Comparison of ENCODE assay signal across 1 cellular context in the genomic region with DNA sequence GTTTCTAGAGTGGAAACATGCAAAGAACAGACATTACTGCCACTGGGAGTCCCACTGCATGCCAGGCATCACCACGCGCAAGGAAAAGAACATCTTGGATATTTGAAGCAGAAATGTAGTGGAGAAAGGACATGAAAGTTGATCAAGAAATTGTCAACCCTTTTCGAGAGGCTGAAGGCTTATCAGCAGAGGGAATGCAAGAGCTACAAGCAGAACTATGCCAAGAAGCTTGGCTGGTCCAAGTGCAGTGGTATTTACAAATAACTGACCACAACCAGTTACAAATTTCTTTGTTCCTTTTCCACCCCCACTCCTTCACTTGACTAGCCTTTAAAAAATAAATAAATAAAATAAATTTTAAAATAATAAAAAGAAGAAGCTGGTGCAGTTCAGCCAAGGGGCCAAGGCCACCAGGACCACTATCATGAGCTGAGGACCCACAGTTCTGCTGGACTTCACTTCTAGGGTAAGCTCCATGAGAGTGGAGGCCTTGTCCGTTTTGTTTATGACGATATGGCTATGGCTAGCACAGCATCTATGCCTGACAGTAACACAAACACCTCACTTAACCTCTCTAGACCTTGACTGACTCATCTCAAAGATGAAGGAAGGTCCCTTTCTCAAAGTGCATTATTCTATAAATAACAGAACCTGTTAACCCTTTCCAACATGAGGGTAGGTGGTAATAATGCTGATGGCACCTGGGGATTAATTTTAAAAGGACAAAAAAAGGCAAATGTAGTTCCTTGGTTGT.
TF ChIP-seq lines count a peak whose summit lies in the region.

No MANE protein-coding gene starts in this region.

TF ChIP-seq in H1, 55 proteins besides CTCF, POLR2A, EP300 and RAD21:
- TF ChIP-seq RXRA (IDR thresholded peaks at IDR 0.05; ENCODE audit: insufficient read depth, low read depth, low read length) (no peak), SP2 (IDR thresholded peaks at IDR 0.05; ENCODE audit: low read length) (no peak), BCL11A (IDR thresholded peaks at IDR 0.05; ENCODE audit: low read depth in 2 of 2, low read length in 2 of 2) (no peak), BACH1 (IDR thresholded peaks at IDR 0.05; ENCODE audit: low read length) (no peak), NANOG (IDR thresholded peaks at IDR 0.05; ENCODE audit: insufficient read depth, low read depth, low read length, poor library complexity, severe bottlenecking) (no peak)
TF ChIP-seq in H1: peak in this region for 0.
